8 cellular contexts compared by ENCODE assay signal in genomic region chr15:76150971-76151598, GRCh38.
DNase-seq lines count a peak whose midpoint lies in the region; ATAC-seq and TF ChIP-seq lines count a peak whose summit lies in the region.

No MANE protein-coding gene starts in this region.

- peak; percentile 60 for ATAC-seq in GM18858 (IDR thresholded peaks at IDR 0.05; ENCODE audit: unreplicated experiment)
- ATAC-seq in HG03064 (IDR thresholded peaks at IDR 0.05; ENCODE audit: low read depth, unreplicated experiment), result peak; percentile 72
- peak; percentile 87 to 89 for ATAC-seq in lower lobe of right lung

- POLR2A ChIA-PET in activated CD4-positive, alpha-beta T cell treated with anti-CD3 and anti-CD28 coated beads, Interleukin-2, amount 10 ng/mL, durations not matched to agents 7 days and 5 days (lab: Charles Lee), result no interaction called here

- peaks cover 8% of the 10 kb centered on the region for H3K27me3 ChIP-seq in lower lobe of right lung (ENCODE audit: low read depth)

- intact Hi-C loops in dendritic cell treated with granulocyte-macrophage colony-stimulating factor and Interleukin-4, amounts not matched to agents 40 ng/mL and 50 ng/mL, for 4 days (cut with micrococcal nuclease), result no loop called here
- intact Hi-C loops in lower lobe of right lung (cut with DNase I), result no loop called here

- H3K36me3 ChIP-seq in lower lobe of right lung, result no peaks in the 10 kb centered on the region

- peaks cover 8% of the 10 kb centered on the region for H3K4me1 Mint-ChIP-seq in activated CD4-positive, alpha-beta T cell treated with anti-CD3 and anti-CD28 coated beads, Interleukin-2, amount 10 ng/mL, durations not matched to agents 7 days and 5 days
- H3K4me1 Mint-ChIP-seq in dendritic cell treated with granulocyte-macrophage colony-stimulating factor and Interleukin-4, amounts not matched to agents 40 ng/mL and 50 ng/mL, for 4 days (ENCODE audit: low read depth), result peaks cover 33% of the 10 kb centered on the region

- DNase-seq in AG09319 (ENCODE audit: extremely low read depth, low read depth) (peak; percentile 49), NCI-H460 (ENCODE audit: extremely low read depth, low read depth) (peak; percentile 58), lower lobe of right lung (peak; percentile 73)
- DNase-seq in activated CD4-positive, alpha-beta T cell treated with anti-CD3 and anti-CD28 coated beads, Interleukin-2, amount 10 ng/mL, durations not matched to agents 7 days and 5 days, result peak; percentile 77
- DNase-seq in stimulated activated CD8-positive, alpha-beta memory T cell treated with anti-CD3 and anti-CD28 coated beads, Interleukin-12 subunit alpha, Interleukin-12 subunit beta, amount 100 ng/mL, for 24 hours (ENCODE audit: extremely low read depth), result peak; percentile 34

- H3K27ac Mint-ChIP-seq in activated CD4-positive, alpha-beta T cell treated with anti-CD3 and anti-CD28 coated beads, Interleukin-2, amount 10 ng/mL, durations not matched to agents 7 days and 5 days, result no peak overlapping the region
- peak overlapping the region; percentile 28 for H3K27ac Mint-ChIP-seq in dendritic cell treated with granulocyte-macrophage colony-stimulating factor and Interleukin-4, amounts not matched to agents 40 ng/mL and 50 ng/mL, for 4 days

- CTCF ChIA-PET in activated CD4-positive, alpha-beta T cell treated with anti-CD3 and anti-CD28 coated beads, Interleukin-2, amount 10 ng/mL, durations not matched to agents 7 days and 5 days (lab: Charles Lee), result interaction anchor here (0.9 to 2.9 kb wide), 6 partner anchors 10 to 758 kb away, joined by 3 to 15 read pairs (median 4); partner anchors contain the start of gene TMEM266

- no peak overlapping the region for H3K4me3 ChIP-seq in lower lobe of right lung

- TF ChIP-seq CTCF in AG09319 (IDR thresholded peaks at IDR 0.05; ENCODE audit: low read depth, low read length) (peak; percentile 91), lower lobe of right lung (IDR thresholded peaks at IDR 0.05) (peak; percentile 92)

- H3K27me3 Mint-ChIP-seq in activated CD4-positive, alpha-beta T cell treated with anti-CD3 and anti-CD28 coated beads, Interleukin-2, amount 10 ng/mL, durations not matched to agents 7 days and 5 days, result peaks cover 12% of the 10 kb centered on the region
- H3K27me3 Mint-ChIP-seq in dendritic cell treated with granulocyte-macrophage colony-stimulating factor and Interleukin-4, amounts not matched to agents 40 ng/mL and 50 ng/mL, for 4 days, result peaks cover 6% of the 10 kb centered on the region

- peaks cover 14% of the 10 kb centered on the region for H3K4me1 ChIP-seq in lower lobe of right lung

- peak overlapping the region; percentile 36 for H3K27ac ChIP-seq in lower lobe of right lung

- no peaks in the 10 kb centered on the region for H3K9me3 ChIP-seq in lower lobe of right lung

- no peaks in the 10 kb centered on the region for H3K9me3 Mint-ChIP-seq in activated CD4-positive, alpha-beta T cell treated with anti-CD3 and anti-CD28 coated beads, Interleukin-2, amount 10 ng/mL, durations not matched to agents 7 days and 5 days
- no peaks in the 10 kb centered on the region for H3K9me3 Mint-ChIP-seq in dendritic cell treated with granulocyte-macrophage colony-stimulating factor and Interleukin-4, amounts not matched to agents 40 ng/mL and 50 ng/mL, for 4 days

- no peak overlapping the region for H3K4me3 Mint-ChIP-seq in activated CD4-positive, alpha-beta T cell treated with anti-CD3 and anti-CD28 coated beads, Interleukin-2, amount 10 ng/mL, durations not matched to agents 7 days and 5 days
- H3K4me3 Mint-ChIP-seq in dendritic cell treated with granulocyte-macrophage colony-stimulating factor and Interleukin-4, amounts not matched to agents 40 ng/mL and 50 ng/mL, for 4 days, result peak overlapping the region; percentile 24

- no peaks in the 10 kb centered on the region for H3K36me3 Mint-ChIP-seq in activated CD4-positive, alpha-beta T cell treated with anti-CD3 and anti-CD28 coated beads, Interleukin-2, amount 10 ng/mL, durations not matched to agents 7 days and 5 days (ENCODE audit: low read depth)
- no peaks in the 10 kb centered on the region for H3K36me3 Mint-ChIP-seq in dendritic cell treated with granulocyte-macrophage colony-stimulating factor and Interleukin-4, amounts not matched to agents 40 ng/mL and 50 ng/mL, for 4 days (ENCODE audit: low read depth)
